1 cellular context compared by ENCODE assay signal in the genomic region with DNA sequence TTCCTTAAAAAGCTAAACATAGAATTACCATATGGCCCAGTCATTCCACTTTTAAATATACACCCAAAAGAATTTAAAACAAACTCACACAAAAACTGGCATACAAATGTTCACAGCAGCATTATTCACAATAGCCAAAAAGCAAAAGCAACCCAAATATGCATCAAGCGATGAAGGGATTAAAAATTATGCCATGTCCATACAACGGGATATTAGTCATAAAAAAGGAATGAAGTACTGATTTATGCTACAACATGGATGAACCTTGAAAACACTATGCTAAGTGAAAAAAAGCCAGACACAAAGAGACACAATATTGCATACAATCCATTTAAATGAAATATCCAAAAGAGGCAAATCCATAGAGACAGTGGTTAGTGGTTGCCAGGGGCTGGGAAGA.
TF ChIP-seq lines count a peak whose summit lies in the region.

No MANE protein-coding gene starts in this region.

TF ChIP-seq in WTC11, 78 proteins besides CTCF, POLR2A, EP300 and RAD21 (continued from another document):
- TF ChIP-seq, protein P1, sequence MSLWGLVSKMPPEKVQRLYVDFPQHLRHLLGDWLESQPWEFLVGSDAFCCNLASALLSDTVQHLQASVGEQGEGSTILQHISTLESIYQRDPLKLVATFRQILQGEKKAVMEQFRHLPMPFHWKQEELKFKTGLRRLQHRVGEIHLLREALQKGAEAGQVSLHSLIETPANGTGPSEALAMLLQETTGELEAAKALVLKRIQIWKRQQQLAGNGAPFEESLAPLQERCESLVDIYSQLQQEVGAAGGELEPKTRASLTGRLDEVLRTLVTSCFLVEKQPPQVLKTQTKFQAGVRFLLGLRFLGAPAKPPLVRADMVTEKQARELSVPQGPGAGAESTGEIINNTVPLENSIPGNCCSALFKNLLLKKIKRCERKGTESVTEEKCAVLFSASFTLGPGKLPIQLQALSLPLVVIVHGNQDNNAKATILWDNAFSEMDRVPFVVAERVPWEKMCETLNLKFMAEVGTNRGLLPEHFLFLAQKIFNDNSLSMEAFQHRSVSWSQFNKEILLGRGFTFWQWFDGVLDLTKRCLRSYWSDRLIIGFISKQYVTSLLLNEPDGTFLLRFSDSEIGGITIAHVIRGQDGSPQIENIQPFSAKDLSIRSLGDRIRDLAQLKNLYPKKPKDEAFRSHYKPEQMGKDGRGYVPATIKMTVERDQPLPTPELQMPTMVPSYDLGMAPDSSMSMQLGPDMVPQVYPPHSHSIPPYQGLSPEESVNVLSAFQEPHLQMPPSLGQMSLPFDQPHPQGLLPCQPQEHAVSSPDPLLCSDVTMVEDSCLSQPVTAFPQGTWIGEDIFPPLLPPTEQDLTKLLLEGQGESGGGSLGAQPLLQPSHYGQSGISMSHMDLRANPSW (CRISPR knock-in tag; conservative IDR thresholded peaks at IDR 0.05; ENCODE audit: low read depth), result no peak
- TF ChIP-seq TCF7 (CRISPR knock-in tag; IDR thresholded peaks at IDR 0.05; ENCODE audit: low read depth), result no peak
- TF ChIP-seq, protein P2, sequence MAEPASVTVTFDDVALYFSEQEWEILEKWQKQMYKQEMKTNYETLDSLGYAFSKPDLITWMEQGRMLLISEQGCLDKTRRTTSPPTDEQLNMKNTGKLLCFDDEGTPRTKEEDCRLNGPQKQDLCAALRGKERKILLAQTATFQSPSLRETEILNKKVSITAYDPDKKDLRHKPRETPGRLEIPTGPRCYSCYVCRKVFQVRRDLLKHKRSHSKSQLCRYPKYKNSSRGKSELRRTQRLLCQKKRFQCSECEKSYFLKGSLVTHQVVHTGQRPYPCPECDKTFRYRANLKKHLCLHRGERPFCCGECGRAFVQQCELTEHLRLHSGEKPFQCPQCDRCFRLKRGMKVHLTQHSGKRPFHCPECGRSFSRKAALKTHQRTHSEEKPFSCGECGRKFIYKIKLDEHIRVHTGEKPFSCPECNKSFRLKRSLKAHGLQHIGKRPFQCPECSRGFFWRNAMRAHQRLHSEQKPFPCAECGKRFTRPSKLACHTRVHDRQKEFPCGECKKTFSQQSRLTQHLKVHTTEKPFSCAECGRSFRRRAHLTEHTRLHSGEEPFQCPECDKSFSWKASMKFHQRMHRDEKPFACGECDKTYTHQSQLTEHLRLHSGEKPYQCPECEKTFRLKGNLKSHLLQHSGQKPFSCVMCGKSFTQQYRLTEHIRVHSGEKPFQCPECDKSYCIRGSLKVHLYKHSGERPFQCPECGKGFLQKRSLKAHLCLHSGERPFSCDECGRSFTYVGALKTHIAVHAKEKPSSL (CRISPR knock-in tag; conservative IDR thresholded peaks at IDR 0.05), result no peak
- TF ChIP-seq, protein P3, sequence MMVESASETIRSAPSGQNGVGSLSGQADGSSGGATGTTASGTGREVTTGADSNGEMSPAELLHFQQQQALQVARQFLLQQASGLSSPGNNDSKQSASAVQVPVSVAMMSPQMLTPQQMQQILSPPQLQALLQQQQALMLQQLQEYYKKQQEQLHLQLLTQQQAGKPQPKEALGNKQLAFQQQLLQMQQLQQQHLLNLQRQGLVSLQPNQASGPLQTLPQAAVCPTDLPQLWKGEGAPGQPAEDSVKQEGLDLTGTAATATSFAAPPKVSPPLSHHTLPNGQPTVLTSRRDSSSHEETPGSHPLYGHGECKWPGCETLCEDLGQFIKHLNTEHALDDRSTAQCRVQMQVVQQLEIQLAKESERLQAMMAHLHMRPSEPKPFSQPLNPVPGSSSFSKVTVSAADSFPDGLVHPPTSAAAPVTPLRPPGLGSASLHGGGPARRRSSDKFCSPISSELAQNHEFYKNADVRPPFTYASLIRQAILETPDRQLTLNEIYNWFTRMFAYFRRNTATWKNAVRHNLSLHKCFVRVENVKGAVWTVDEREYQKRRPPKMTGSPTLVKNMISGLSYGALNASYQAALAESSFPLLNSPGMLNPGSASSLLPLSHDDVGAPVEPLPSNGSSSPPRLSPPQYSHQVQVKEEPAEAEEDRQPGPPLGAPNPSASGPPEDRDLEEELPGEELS (CRISPR knock-in tag; IDR thresholded peaks at IDR 0.05), result no peak
